ENCODE assay signal across 8 cellular contexts in genomic region chr2:223943561-223944008, GRCh38. TPM values are rescaled to one million over a fixed set of nuclear protein-coding genes. Genes with fewer than 3 reads are reported as not detected.
A peak's percentile ranks its signal among the peaks of the same experiment; 100 is the strongest.
DNase-seq lines count a peak whose midpoint lies in the region; ATAC-seq and TF ChIP-seq lines count a peak whose summit lies in the region.

No MANE protein-coding gene starts in this region.

- peak overlapping the region; percentile 84 for H4K91ac ChIP-seq in IMR-90 (ENCODE audit: insufficient read depth, low read depth, low read length)

- peak overlapping the region; percentile 97 for H2BK5ac ChIP-seq in IMR-90 (ENCODE audit: low read depth, low read length, poor library complexity, severe bottlenecking)

- CTCF ChIA-PET in IMR-90 (lab: Yijun Ruan, JAX) = interaction anchor here (0.7 kb wide), 1 partner anchor 47 kb away, joined by 3 read pairs; no protein-coding TSS in a partner anchor

- peak overlapping the region; percentile 15 to 20; a peak in 3 of 4 replicates for H4K8ac ChIP-seq in IMR-90 (ENCODE audit: low read depth in 2 of 2, low read length in 2 of 2)

- peak overlapping the region; percentile 92 for H3K23ac ChIP-seq in IMR-90 (ENCODE audit: low read depth, low read length)

- peak overlapping the region; percentile 81 for H3K27ac ChIP-seq in IMR-90 (ENCODE audit: insufficient read depth, low read length)
- H3K27ac ChIP-seq in right lobe of liver = peak overlapping the region; percentile 90 to 98 (median 95)
- peak overlapping the region; percentile 88 to 99 (median 96) for H3K27ac ChIP-seq in tibial nerve

- H3K36me3 Mint-ChIP-seq in CD14-positive monocyte (peaks cover 9 to 13% of the 10 kb centered on the region in 2 donors), brain (peaks cover 27% of the 10 kb centered on the region)

- in situ Hi-C loops in IMR-90 (cut with MboI; ENCODE audit: low sequenced_read_pairs) = no loop called here

- H2AK9ac ChIP-seq in IMR-90 (replicated peaks; ENCODE audit: low read depth, low read length, poor library complexity) = peak overlapping the region; percentile 21

- no peak for TF ChIP-seq RAD21 in IMR-90 (IDR thresholded peaks at IDR 0.05; ENCODE audit: low read length)

- peak overlapping the region; percentile 92 for H2BK120ac ChIP-seq in IMR-90 (ENCODE audit: low read depth, low read length)

- BruUV-seq in IMR-90 (replicated peaks; lab: Mats Ljungman, UMichigan) = TSS peak; percentile 34

- no peaks in the 10 kb centered on the region for H3K27me3 ChIP-seq in IMR-90 (ENCODE audit: control insufficient read depth, insufficient read depth, low read length)
- H3K27me3 ChIP-seq in right lobe of liver = no peaks in the 10 kb centered on the region
- H3K27me3 ChIP-seq in tibial nerve = no peaks in the 10 kb centered on the region

- no peak overlapping the region for H2AK5ac ChIP-seq in IMR-90 (ENCODE audit: low read depth, low read length)

- H3K4me1 ChIP-seq in IMR-90 (ENCODE audit: control insufficient read depth, insufficient read depth, low read length) = peaks cover 9% of the 10 kb centered on the region
- H3K4me1 ChIP-seq in right lobe of liver = peaks cover 0 to 15% (median 0%) of the 10 kb centered on the region in 4 donors
- peaks cover 0 to 55% (median 16%) of the 10 kb centered on the region in 4 donors for H3K4me1 ChIP-seq in tibial nerve

- H3K9ac ChIP-seq in IMR-90 (ENCODE audit: low read depth, low read length) = peak overlapping the region; percentile 94

- TF ChIP-seq POLR2A in IMR-90 (IDR thresholded peaks at IDR 0.05; ENCODE audit: low read depth, low read length) (no peak), right lobe of liver (IDR thresholded peaks at IDR 0.05) (no peak), tibial nerve (IDR thresholded peaks at IDR 0.05) (no peak)

- peak overlapping the region; percentile 61 for H2BK20ac ChIP-seq in IMR-90 (ENCODE audit: low read depth, low read length)

- no peak overlapping the region for H2AFZ ChIP-seq in IMR-90 (replicated peaks; ENCODE audit: low read length, poor library complexity)

- no peaks in the 10 kb centered on the region for H3K9me3 ChIP-seq in IMR-90 (ENCODE audit: control insufficient read depth, insufficient read depth, low read length)
- H3K9me3 ChIP-seq in right lobe of liver = no peaks in the 10 kb centered on the region
- no peaks in the 10 kb centered on the region for H3K9me3 ChIP-seq in tibial nerve

- H3K4me1 Mint-ChIP-seq in CD14-positive monocyte (peaks cover 39% of the 10 kb centered on the region), brain (peaks cover 49% of the 10 kb centered on the region)

- dilution Hi-C loops in IMR-90 (cut with HindIII; ENCODE audit: low sequenced_read_pairs, unreplicated experiment) = no loop called here

- peak overlapping the region; percentile 12; the same call in 1 of the 2 replicates for H4K5ac ChIP-seq in IMR-90 (ENCODE audit: low read depth, low read length)

- no CpG with 5 or more reads among the region's 7 CpGs for WGBS in IMR-90 (ENCODE audit: extremely low coverage in 2 of 2, insufficient read length in 1 of 2), 2 experiments
- 15% methylated on average over 7 of the region's 7 CpGs for WGBS in right lobe of liver (ENCODE audit: insufficient coverage, low coverage, low lambda C conversion rate, missing lambda C conversion rate)
- WGBS in tibial nerve, 2 donors = 13 to 16% methylated on average over 7 of the region's 7 CpGs

- peak overlapping the region; percentile 32; the same call in 2 of the 3 replicates for H2BK15ac ChIP-seq in IMR-90 (ENCODE audit: low read depth, low read length)

- H3K14ac ChIP-seq in IMR-90 (replicated peaks; ENCODE audit: low read depth, low read length) = peak overlapping the region; percentile 96; the same call in 1 of the 2 replicates

- H3K27me3 Mint-ChIP-seq in CD14-positive monocyte (ENCODE audit: low read depth in 3 of 3) (peaks cover 0 to 5% (median 0%) of the 10 kb centered on the region in 3 donors), brain (peaks cover 13% of the 10 kb centered on the region)

- H3K9me1 ChIP-seq in IMR-90 (ENCODE audit: insufficient read depth, low read length) = peaks cover 15% of the 10 kb centered on the region

- H3K36me3 ChIP-seq in IMR-90 (ENCODE audit: control insufficient read depth, insufficient read depth, low read length) = no peaks in the 10 kb centered on the region
- H3K36me3 ChIP-seq in right lobe of liver = no peaks in the 10 kb centered on the region
- H3K36me3 ChIP-seq in tibial nerve = no peaks in the 10 kb centered on the region

- ATAC-seq in IMR-90 (ENCODE audit: low read depth) (peak; percentile 39), right lobe of liver (peak in 1 of 4 donors; percentile 19)

- peak overlapping the region; percentile 91 for H3K4me3 ChIP-seq in IMR-90 (ENCODE audit: insufficient read depth, low read depth, low read length)
- peak overlapping the region; percentile 76 to 95 (median 83) for H3K4me3 ChIP-seq in right lobe of liver
- H3K4me3 ChIP-seq in tibial nerve = peak overlapping the region; percentile 98 to 100 (median 99)

- TF ChIP-seq EP300 in tibial nerve (IDR thresholded peaks at IDR 0.05) = no peak

- POLR2A ChIA-PET in IMR-90 (lab: Charles Lee; ENCODE audit: unreplicated experiment) = interaction anchor here (0.6 kb wide), 1 partner anchor 341 kb away, joined by 3 read pairs; no protein-coding TSS in a partner anchor

- peak overlapping the region; percentile 97 to 98 for H3K4me3 Mint-ChIP-seq in CD14-positive monocyte
- peak overlapping the region; percentile 91 to 97 (median 93) for H3K4me3 Mint-ChIP-seq in brain

- peak overlapping the region; percentile 92; the same call in 1 of the 2 replicates for H3K4ac ChIP-seq in IMR-90 (ENCODE audit: low read depth, low read length)

- H3K9me3 Mint-ChIP-seq in CD14-positive monocyte = peaks cover 0 to 10% (median 5%) of the 10 kb centered on the region in 7 donors
- peaks cover 0 to 7% (median 3%) of the 10 kb centered on the region in 5 experiments for H3K9me3 Mint-ChIP-seq in brain

- TF ChIP-seq CTCF in CD14-positive monocyte (IDR thresholded peaks at IDR 0.05) = no peak
- no peak for TF ChIP-seq CTCF in IMR-90 (conservative IDR thresholded peaks at IDR 0.05; ENCODE audit: low read depth, low read length)
- no peak for TF ChIP-seq CTCF in brain (conservative IDR thresholded peaks at IDR 0.05)
- TF ChIP-seq CTCF in right lobe of liver (IDR thresholded peaks at IDR 0.05) = no peak
- TF ChIP-seq CTCF in tibial nerve (IDR thresholded peaks at IDR 0.05) = no peak

- intact Hi-C loops in CD14-positive monocyte (cut with micrococcal nuclease) = loop anchor here in 1 of 2 donors (5.0 kb wide), 1 partner anchor 46 kb away; no protein-coding TSS in a partner anchor
- intact Hi-C loops in IMR-90 (cut with micrococcal nuclease) = loop anchor here (10.0 kb wide), 1 partner anchor 249 kb away; no protein-coding TSS in a partner anchor
- intact Hi-C loops in right lobe of liver (cut with DNase I) = no loop called here

- DNase-seq in CD14-positive monocyte (ENCODE audit: low spot score) = no peak
- DNase-seq in IMR-90 = peak; percentile 60
- no peak for DNase-seq in right lobe of liver
- DNase-seq in tibial nerve (ENCODE audit: low spot score in 2 of 2) = no peak
- DNase-seq in DMS79 treated with DMSO at 0.1 percent for 48 hours (lab: John Stamatoyannopoulos, UW) = no peak
- no peak for DNase-seq in stimulated activated CD8-positive, alpha-beta memory T cell treated with anti-CD3 and anti-CD28 coated beads, Interleukin-4, amount 100 ng/mL, for 48 hours
- DNase-seq in AML-193 (lab: John Stamatoyannopoulos, UW) = no peak

- peak overlapping the region; percentile 95 for H3K4me2 ChIP-seq in IMR-90 (ENCODE audit: low read depth, low read length)

- H3K18ac ChIP-seq in IMR-90 (ENCODE audit: low read depth, low read length) = no peak overlapping the region

- H3K79me1 ChIP-seq in IMR-90 (ENCODE audit: low read depth in 1 of 2, low read length in 2 of 2) = peaks cover 16 to 42% of the 10 kb centered on the region in 2 experiments

- peaks cover 24% of the 10 kb centered on the region for H4K20me1 ChIP-seq in IMR-90 (ENCODE audit: insufficient read depth, low read length)

- H3K27ac Mint-ChIP-seq in CD14-positive monocyte (peak overlapping the region in 6 of 7 donors; percentile 87 to 96 (median 94)), brain (peak overlapping the region; percentile 91 to 98 (median 97))

- H3K56ac ChIP-seq in IMR-90 (ENCODE audit: extremely low read depth, insufficient read depth, low read length) = peak overlapping the region; percentile 36; the same call in 1 of the 2 replicates

TF ChIP-seq in IMR-90, 13 proteins besides CTCF, POLR2A, EP300 and RAD21 (continues in another document):
- TF ChIP-seq USF2 (IDR thresholded peaks at IDR 0.05; ENCODE audit: low read depth, low read length) = no peak
- TF ChIP-seq NFE2L2 (IDR thresholded peaks at IDR 0.05; ENCODE audit: low read depth, low read length) = no peak
- TF ChIP-seq CHD1 (IDR thresholded peaks at IDR 0.05; ENCODE audit: low read depth, low read length) = no peak
- TF ChIP-seq RCOR1 (IDR thresholded peaks at IDR 0.05; ENCODE audit: insufficient replicate concordance, low read length) = no peak
- TF ChIP-seq CEBPB (IDR thresholded peaks at IDR 0.05; ENCODE audit: low read depth, low read length) = no peak
- TF ChIP-seq RFX5 (IDR thresholded peaks at IDR 0.05; ENCODE audit: low read depth, low read length) = no peak
- no peak for TF ChIP-seq FOS (IDR thresholded peaks at IDR 0.05; ENCODE audit: low read depth, low read length)

RNA-seq across cellular contexts. Expression of gene WDFY1, which starts 1.6 kb away (rescaled TPM):
- 10 to 100 TPM; 31.7 to 40.7 TPM for polyA plus RNA-seq in CD14-positive monocyte
- 93.6 and 115 TPM in 2 replicates for total RNA-seq in IMR-90 (2012; rRNA removed)
- 29.5 and 35.6 TPM in 2 replicates for polyA plus RNA-seq in IMR-90 (2012; rRNA removed)
- polyA plus RNA-seq in IMR-90 (2012; cell fraction: cytosol; rRNA removed) = 11.5 and 21.4 TPM in 2 replicates
- polyA plus RNA-seq in IMR-90 (2012; cell fraction: nucleus; rRNA removed; ENCODE audit: low replicate concordance) = 77.1 and 110 TPM in 2 replicates
- 12.3 TPM for polyA plus RNA-seq in brain (ENCODE audit: insufficient read depth, low read depth, low replicate concordance)
- 10 to 100 TPM; 19.7 to 28.0 (median 21.4) TPM for total RNA-seq in right lobe of liver
- 10 to 100 TPM; 33.1 to 61.8 (median 50.4) TPM for total RNA-seq in tibial nerve

RNA-seq across cellular contexts. Expression of gene MRPL44, which starts 13.7 kb away (rescaled TPM):
- polyA plus RNA-seq in CD14-positive monocyte (10 to 100 TPM; 25.7 to 28.4 TPM), IMR-90 (2012; rRNA removed) (13.9 and 18.6 TPM in 2 replicates), brain (ENCODE audit: insufficient read depth, low read depth, low replicate concordance) (26.2 TPM)
- total RNA-seq in IMR-90 (2012; rRNA removed) (20.1 and 30.3 TPM in 2 replicates), right lobe of liver (10 to 100 TPM; 20.4 to 38.5 (median 23.5) TPM), tibial nerve (10 to 100 TPM; 17.7 to 27.3 (median 20.2) TPM)
- 6.0 and 8.4 TPM in 2 replicates for polyA plus RNA-seq in IMR-90 (2012; cell fraction: cytosol; rRNA removed)
- 2.0 and 6.5 TPM in 2 replicates for polyA plus RNA-seq in IMR-90 (2012; cell fraction: nucleus; rRNA removed; ENCODE audit: low replicate concordance)
